ENCODE assay signal across 18 cellular contexts in the genomic region with DNA sequence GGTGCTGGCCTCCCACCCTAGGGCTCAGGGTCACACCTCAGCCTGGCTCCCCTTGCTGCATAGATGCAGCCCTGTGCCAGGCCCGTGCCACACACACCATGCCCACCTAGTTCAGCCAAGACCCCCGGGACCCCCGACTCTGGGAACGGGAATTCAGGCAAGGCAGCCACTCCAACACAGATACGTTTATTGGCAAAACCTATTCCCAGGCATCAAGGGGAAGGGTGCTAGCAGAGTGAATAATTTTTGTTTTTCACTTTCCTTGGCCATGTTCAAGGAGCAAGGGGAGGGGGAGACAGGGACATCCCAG. TPM values are rescaled to one million over a fixed set of nuclear protein-coding genes. Genes with fewer than 3 reads are reported as not detected.
DNase-seq lines count a peak whose midpoint lies in the region; ATAC-seq and TF ChIP-seq lines count a peak whose summit lies in the region.
"Had no signal": no experiment of that assay in that cellular context is flagged by ENCODE, and none has a peak within 500 bp of the region (broad histone marks: within the 10 kb centered on the region; RNA-seq: fewer than 3 reads in every experiment).

No MANE protein-coding gene starts in this region.

- no peak overlapping the region for H2BK5ac ChIP-seq in mesendoderm (ENCODE audit: low read length)

- POLR2A ChIA-PET in activated naive CD8-positive, alpha-beta T cell treated with anti-CD3 and anti-CD28 coated beads, Interleukin-2, amount 10 ng/mL, durations not matched to agents 7 days and 5 days (lab: Charles Lee) = interaction anchor here (0.7 to 6.3 kb wide), 4 partner anchors 24 to 1445 kb away, joined by 4 to 82 read pairs (median 4); partner anchors contain the start of gene UBTF
- POLR2A ChIA-PET in OCI-LY7 (lab: Charles Lee) = no interaction called here

- no peak overlapping the region for H4K5ac ChIP-seq in mesendoderm (ENCODE audit: low read length)

- H3K27ac Mint-ChIP-seq in activated naive CD8-positive, alpha-beta T cell treated with anti-CD3 and anti-CD28 coated beads, Interleukin-2, amount 10 ng/mL, durations not matched to agents 7 days and 5 days = peak overlapping the region; percentile 88
- H3K27ac Mint-ChIP-seq in activated naive CD8-positive, alpha-beta T cell treated with anti-CD3 and anti-CD28 coated beads for 36 hours = no peak overlapping the region
- peak overlapping the region; percentile 90 to 91 for H3K27ac Mint-ChIP-seq in effector memory CD8-positive, alpha-beta T cell
- peak overlapping the region; percentile 9 for H3K27ac Mint-ChIP-seq in stimulated activated naive B cell treated with anti-CD40 and anti-IgM and Interleukin-4, amounts not matched to agents 10 μg/mL and 1 μg/mL and 100 μg/mL, for 72 hours
- H3K27ac Mint-ChIP-seq in endodermal cell = no peak overlapping the region

- H3K4me3 ChIP-seq in OCI-LY7 (ENCODE audit: low read depth, low read length, poor library complexity, severe bottlenecking) (no peak overlapping the region), mesendoderm (ENCODE audit: low read length) (no peak overlapping the region), endodermal cell (ENCODE audit: low read length) (no peak overlapping the region)
- H3K4me3 ChIP-seq: MG63 had no signal

- H3K27ac ChIP-seq in OCI-LY7 (ENCODE audit: low read depth, low read length, poor library complexity, severe bottlenecking) = no peak overlapping the region
- no peak overlapping the region for H3K27ac ChIP-seq in mesendoderm (ENCODE audit: low read depth, low read length)
- H3K27ac ChIP-seq in endodermal cell (ENCODE audit: low read depth, low read length) = no peak overlapping the region

- H3K27me3 Mint-ChIP-seq in activated naive CD8-positive, alpha-beta T cell treated with anti-CD3 and anti-CD28 coated beads, Interleukin-2, amount 10 ng/mL, durations not matched to agents 7 days and 5 days = peaks cover 2% of the 10 kb centered on the region
- H3K27me3 Mint-ChIP-seq in activated naive CD8-positive, alpha-beta T cell treated with anti-CD3 and anti-CD28 coated beads for 36 hours = no peaks in the 10 kb centered on the region
- no peaks in the 10 kb centered on the region for H3K27me3 Mint-ChIP-seq in effector memory CD8-positive, alpha-beta T cell
- H3K27me3 Mint-ChIP-seq in stimulated activated naive B cell treated with anti-CD40 and anti-IgM and Interleukin-4, amounts not matched to agents 10 μg/mL and 1 μg/mL and 100 μg/mL, for 72 hours = no peaks in the 10 kb centered on the region
- H3K27me3 Mint-ChIP-seq in endodermal cell (ENCODE audit: insufficient read depth) = no peaks in the 10 kb centered on the region

- H3K4me1 ChIP-seq in OCI-LY7 (ENCODE audit: insufficient read depth, low read length, poor library complexity, severe bottlenecking) (peaks cover 42% of the 10 kb centered on the region), mesendoderm (ENCODE audit: control insufficient read depth, low read depth, low read length) (no peaks in the 10 kb centered on the region), endodermal cell (ENCODE audit: control insufficient read depth, insufficient read depth, low read length) (no peaks in the 10 kb centered on the region)

- H3K4me2 ChIP-seq in OCI-LY7 (ENCODE audit: low read length) = peak overlapping the region; percentile 11
- H3K4me2 ChIP-seq in mesendoderm (ENCODE audit: low read length) = no peak overlapping the region

- H3K79me1 ChIP-seq in mesendoderm (ENCODE audit: low read length) = no peaks in the 10 kb centered on the region

- no CpG with 5 or more reads among the region's 5 CpGs for WGBS in mesendoderm (ENCODE audit: extremely low coverage, insufficient coverage, low lambda C conversion rate)
- 92 to 95% methylated on average over 4 to 5 of the region's 5 CpGs for WGBS in endodermal cell (ENCODE audit: insufficient coverage in 1 of 2, insufficient read length in 1 of 2), 2 experiments

- H2AK5ac ChIP-seq in mesendoderm (ENCODE audit: low read length) = no peak overlapping the region

- H2BK15ac ChIP-seq in mesendoderm (replicated peaks; ENCODE audit: low read depth) = no peak overlapping the region

- peak overlapping the region; percentile 49 for H3K4me3 Mint-ChIP-seq in activated naive CD8-positive, alpha-beta T cell treated with anti-CD3 and anti-CD28 coated beads, Interleukin-2, amount 10 ng/mL, durations not matched to agents 7 days and 5 days
- H3K4me3 Mint-ChIP-seq in activated naive CD8-positive, alpha-beta T cell treated with anti-CD3 and anti-CD28 coated beads for 36 hours = no peak overlapping the region
- H3K4me3 Mint-ChIP-seq in effector memory CD8-positive, alpha-beta T cell = no peak overlapping the region
- no peak overlapping the region for H3K4me3 Mint-ChIP-seq in stimulated activated naive B cell treated with anti-CD40 and anti-IgM and Interleukin-4, amounts not matched to agents 10 μg/mL and 1 μg/mL and 100 μg/mL, for 72 hours
- no peak overlapping the region for H3K4me3 Mint-ChIP-seq in endodermal cell

- TF ChIP-seq CTCF in OCI-LY7 (conservative IDR thresholded peaks at IDR 0.05; ENCODE audit: low read length) (no peak), endodermal cell (conservative IDR thresholded peaks at IDR 0.05) (no peak)

- no peaks in the 10 kb centered on the region for H3K9me3 ChIP-seq in OCI-LY7 (ENCODE audit: low read length)
- H3K9me3 ChIP-seq in endodermal cell (ENCODE audit: control insufficient read depth, low read length) = no peaks in the 10 kb centered on the region
- H3K9me3 ChIP-seq: MG63 had no signal

- H3K4ac ChIP-seq in mesendoderm (ENCODE audit: low read depth, low read length) = no peak overlapping the region

- no peak for ATAC-seq in activated naive CD8-positive, alpha-beta T cell treated with anti-CD3 and anti-CD28 coated beads, Interleukin-2, amount 10 ng/mL, durations not matched to agents 7 days and 5 days (ENCODE audit: low read depth)
- ATAC-seq in effector memory CD8-positive, alpha-beta T cell (replicated peaks) = no peak
- ATAC-seq in stimulated activated naive B cell treated with anti-CD40 and anti-IgM and Interleukin-4, amounts not matched to agents 10 μg/mL and 1 μg/mL and 100 μg/mL, for 72 hours (replicated peaks) = no peak

- no peak overlapping the region; the same call in 1 of the 2 replicates for H2AFZ ChIP-seq in OCI-LY7 (ENCODE audit: low read length)

- no peaks in the 10 kb centered on the region for H4K20me1 ChIP-seq in OCI-LY7 (ENCODE audit: insufficient read depth, low read length)

- CTCF ChIA-PET in OCI-LY7 (lab: Charles Lee; ENCODE audit: unreplicated experiment) = no interaction called here

- H3K79me2 ChIP-seq in OCI-LY7 (ENCODE audit: insufficient read depth, low read depth, low read length) (no peaks in the 10 kb centered on the region), mesendoderm (ENCODE audit: control insufficient read depth, insufficient read depth, low read length) (no peaks in the 10 kb centered on the region)

- no peak overlapping the region for H2BK120ac ChIP-seq in mesendoderm (ENCODE audit: low read depth, low read length)

- no peaks in the 10 kb centered on the region for H3K36me3 Mint-ChIP-seq in activated naive CD8-positive, alpha-beta T cell treated with anti-CD3 and anti-CD28 coated beads, Interleukin-2, amount 10 ng/mL, durations not matched to agents 7 days and 5 days
- no peaks in the 10 kb centered on the region for H3K36me3 Mint-ChIP-seq in activated naive CD8-positive, alpha-beta T cell treated with anti-CD3 and anti-CD28 coated beads for 36 hours
- peaks cover 8% of the 10 kb centered on the region for H3K36me3 Mint-ChIP-seq in effector memory CD8-positive, alpha-beta T cell (ENCODE audit: insufficient read depth)
- H3K36me3 Mint-ChIP-seq in stimulated activated naive B cell treated with anti-CD40 and anti-IgM and Interleukin-4, amounts not matched to agents 10 μg/mL and 1 μg/mL and 100 μg/mL, for 72 hours = peaks cover 0 to under 1% of the 10 kb centered on the region in 2 donors
- H3K36me3 Mint-ChIP-seq in endodermal cell (ENCODE audit: low read depth) = no peaks in the 10 kb centered on the region

- intact Hi-C loops in OCI-LY7 (cut with micrococcal nuclease; ENCODE audit: unreplicated experiment) = no loop called here

- H3K4me1 Mint-ChIP-seq in activated naive CD8-positive, alpha-beta T cell treated with anti-CD3 and anti-CD28 coated beads, Interleukin-2, amount 10 ng/mL, durations not matched to agents 7 days and 5 days = peaks cover 37% of the 10 kb centered on the region
- H3K4me1 Mint-ChIP-seq in activated naive CD8-positive, alpha-beta T cell treated with anti-CD3 and anti-CD28 coated beads for 36 hours = peaks cover 36% of the 10 kb centered on the region
- peaks cover 27 to 34% of the 10 kb centered on the region in 2 donors for H3K4me1 Mint-ChIP-seq in effector memory CD8-positive, alpha-beta T cell (ENCODE audit: low read depth in 2 of 2)
- peaks cover 11 to 40% of the 10 kb centered on the region in 2 donors for H3K4me1 Mint-ChIP-seq in stimulated activated naive B cell treated with anti-CD40 and anti-IgM and Interleukin-4, amounts not matched to agents 10 μg/mL and 1 μg/mL and 100 μg/mL, for 72 hours
- peaks cover 11% of the 10 kb centered on the region for H3K4me1 Mint-ChIP-seq in endodermal cell

- no peak overlapping the region for H3K56ac ChIP-seq in mesendoderm (ENCODE audit: low read length)

- DNase-seq in activated naive CD8-positive, alpha-beta T cell treated with anti-CD3 and anti-CD28 coated beads, Interleukin-2, amount 10 ng/mL, durations not matched to agents 7 days and 5 days = no peak
- no peak for DNase-seq in activated naive CD8-positive, alpha-beta T cell treated with anti-CD3 and anti-CD28 coated beads for 36 hours
- DNase-seq in OCI-LY7 (ENCODE audit: low spot score) (no peak), mesendoderm (no peak), NCI-H2196 treated with DMSO at 0.1 percent for 48 hours (lab: John Stamatoyannopoulos, UW; ENCODE audit: unreplicated experiment) (no peak), endodermal cell (no peak)
- no peak for DNase-seq in effector memory CD8-positive, alpha-beta T cell
- no peak for DNase-seq in stimulated activated naive B cell treated with anti-CD40 and anti-IgM and Interleukin-4, amounts not matched to agents 10 μg/mL and 1 μg/mL and 100 μg/mL, for 72 hours
- DNase-seq: C1 segment of cervical spinal cord, DMS 273 treated with DMSO at 0.1 percent for 48 hours, Karpas-422, MG63, NCI-H1092, NCI-H2081 treated with DMSO at 0.1 percent for 48 hours, NCI-H510A treated with DMSO at 0.1 percent for 48 hours, NCI-H82 had no signal

- BruUV-seq in OCI-LY7 (replicated peaks; lab: Mats Ljungman, UMichigan) = no TSS peak

- no peaks in the 10 kb centered on the region for H3K9me2 ChIP-seq in OCI-LY7 (ENCODE audit: insufficient read depth, low read length)

- no peak overlapping the region for H3K23ac ChIP-seq in mesendoderm (ENCODE audit: low read length)

- no peak overlapping the region for H3K9ac ChIP-seq in mesendoderm (ENCODE audit: low read length)
- no peak overlapping the region for H3K9ac ChIP-seq in endodermal cell (ENCODE audit: extremely low read depth, low read length, poor library complexity, severe bottlenecking)

- no peak overlapping the region for H3K18ac ChIP-seq in mesendoderm (ENCODE audit: low read length)

- H3K27me3 ChIP-seq in mesendoderm (ENCODE audit: insufficient read depth, low read length, poor library complexity) (no peaks in the 10 kb centered on the region), endodermal cell (ENCODE audit: control insufficient read depth, insufficient read depth, low read length, poor library complexity, severe bottlenecking) (no peaks in the 10 kb centered on the region)
- H3K27me3 ChIP-seq: MG63 had no signal

- no peak overlapping the region for H4K8ac ChIP-seq in mesendoderm (ENCODE audit: low read depth, low read length)

- no peaks in the 10 kb centered on the region for H3K36me3 ChIP-seq in OCI-LY7 (ENCODE audit: insufficient read depth, low read length)
- no peaks in the 10 kb centered on the region for H3K36me3 ChIP-seq in mesendoderm (ENCODE audit: control insufficient read depth, insufficient read depth, low read length)
- no peaks in the 10 kb centered on the region for H3K36me3 ChIP-seq in endodermal cell (ENCODE audit: control insufficient read depth, insufficient read depth, low read length)
- H3K36me3 ChIP-seq: MG63 had no signal

- no peaks in the 10 kb centered on the region for H3K9me3 Mint-ChIP-seq in activated naive CD8-positive, alpha-beta T cell treated with anti-CD3 and anti-CD28 coated beads, Interleukin-2, amount 10 ng/mL, durations not matched to agents 7 days and 5 days
- H3K9me3 Mint-ChIP-seq in activated naive CD8-positive, alpha-beta T cell treated with anti-CD3 and anti-CD28 coated beads for 36 hours = no peaks in the 10 kb centered on the region
- H3K9me3 Mint-ChIP-seq in effector memory CD8-positive, alpha-beta T cell = no peaks in the 10 kb centered on the region
- no peaks in the 10 kb centered on the region for H3K9me3 Mint-ChIP-seq in stimulated activated naive B cell treated with anti-CD40 and anti-IgM and Interleukin-4, amounts not matched to agents 10 μg/mL and 1 μg/mL and 100 μg/mL, for 72 hours
- H3K9me3 Mint-ChIP-seq in endodermal cell = no peaks in the 10 kb centered on the region

RNA-seq across cellular contexts. Expression of gene SLC4A1, which starts 19.8 kb away (rescaled TPM):
- not detected for total RNA-seq in activated naive CD8-positive, alpha-beta T cell treated with anti-CD3 and anti-CD28 coated beads, Interleukin-2, amount 10 ng/mL, durations not matched to agents 7 days and 5 days
- not detected for total RNA-seq in activated naive CD8-positive, alpha-beta T cell treated with anti-CD3 and anti-CD28 coated beads for 36 hours
- not detected in 2 replicates for total RNA-seq in OCI-LY7 (2014; rRNA removed; shearing (Covaris generic))
- total RNA-seq in OCI-LY7 (2022) (not detected in 2 replicates), endodermal cell (under 1 TPM in 1 of 2 donors, not detected in 1; 0.04 TPM)
- 0.04 TPM for polyA plus RNA-seq in mesendoderm (2013, experiment 1 of 2)
- 0.01 TPM for polyA plus RNA-seq in mesendoderm (2013, experiment 2 of 2)
- not detected for polyA plus RNA-seq in endodermal cell (2013, experiment 1 of 2)
- polyA plus RNA-seq in endodermal cell (2013, experiment 2 of 2) = 0.04 TPM
- total RNA-seq: A172, Daoy had no signal

RNA-seq across cellular contexts. Expression of gene UBTF, which starts 28.7 kb away (rescaled TPM):
- total RNA-seq in activated naive CD8-positive, alpha-beta T cell treated with anti-CD3 and anti-CD28 coated beads, Interleukin-2, amount 10 ng/mL, durations not matched to agents 7 days and 5 days = 100 to 1,000 TPM; 183 to 200 TPM
- total RNA-seq in activated naive CD8-positive, alpha-beta T cell treated with anti-CD3 and anti-CD28 coated beads for 36 hours = 100 to 1,000 TPM; 158 to 169 TPM
- total RNA-seq in OCI-LY7 (2014; rRNA removed; shearing (Covaris generic)) = 155 and 257 TPM in 2 replicates
- total RNA-seq in OCI-LY7 (2022) = 215 and 228 TPM in 2 replicates
- 78.1 TPM for polyA plus RNA-seq in mesendoderm (2013, experiment 1 of 2)
- polyA plus RNA-seq in mesendoderm (2013, experiment 2 of 2) = 78.4 TPM
- total RNA-seq in endodermal cell = 10 to 100 TPM; 62.0 to 89.9 TPM
- polyA plus RNA-seq in endodermal cell (2013, experiment 1 of 2) = 51.0 TPM
- 48.4 TPM for polyA plus RNA-seq in endodermal cell (2013, experiment 2 of 2)

RNA-seq across cellular contexts. Expression of gene ATXN7L3, which starts 48.5 kb away (rescaled TPM):
- total RNA-seq in activated naive CD8-positive, alpha-beta T cell treated with anti-CD3 and anti-CD28 coated beads, Interleukin-2, amount 10 ng/mL, durations not matched to agents 7 days and 5 days = 100 to 1,000 TPM; 116 TPM
- total RNA-seq in activated naive CD8-positive, alpha-beta T cell treated with anti-CD3 and anti-CD28 coated beads for 36 hours = 10 to 100 TPM; 78.7 to 83.4 TPM
- 57.7 and 66.5 TPM in 2 replicates for total RNA-seq in OCI-LY7 (2014; rRNA removed; shearing (Covaris generic))
- total RNA-seq in OCI-LY7 (2022) = 106 and 107 TPM in 2 replicates
- polyA plus RNA-seq in mesendoderm (2013, experiment 1 of 2) = 48.5 TPM
- 47.5 TPM for polyA plus RNA-seq in mesendoderm (2013, experiment 2 of 2)
- total RNA-seq in endodermal cell = 100 to 1,000 TPM; 118 to 144 TPM
- polyA plus RNA-seq in endodermal cell (2013, experiment 1 of 2) = 72.4 TPM
- polyA plus RNA-seq in endodermal cell (2013, experiment 2 of 2) = 72.5 TPM

Comparison
In these comparisons a context has a peak if more than half of its experiments do, and no peak if none do; other contexts are left out.
1. H3K27ac Mint-ChIP-seq: peak in activated naive CD8-positive, alpha-beta T cell treated with anti-CD3 and anti-CD28 coated beads, Interleukin-2, amount 10 ng/mL, durations not matched to agents 7 days and 5 days (single experiment), effector memory CD8-positive, alpha-beta T cell (2 of 2) and stimulated activated naive B cell treated with anti-CD40 and anti-IgM and Interleukin-4, amounts not matched to agents 10 μg/mL and 1 μg/mL and 100 μg/mL, for 72 hours (single experiment); none in activated naive CD8-positive, alpha-beta T cell treated with anti-CD3 and anti-CD28 coated beads for 36 hours (single experiment) and endodermal cell (single experiment).